ENCODE assay signal across 20 cellular contexts in genomic region chr2:41042343-41042742, GRCh38.
DNase-seq lines count a peak whose midpoint lies in the region; TF ChIP-seq lines count a peak whose summit lies in the region.
"Had no signal": no experiment of that assay in that cellular context is flagged by ENCODE, and none has a peak within 500 bp of the region (broad histone marks: within the 10 kb centered on the region; RNA-seq: fewer than 3 reads in every experiment).

No MANE protein-coding gene starts in this region.

- no peak overlapping the region for H3K4me3 ChIP-seq in foreskin fibroblast (ENCODE audit: low read depth in 1 of 2, low read length in 2 of 2)
- H3K4me3 ChIP-seq: BLaER1, SK-N-MC had no signal

- TF ChIP-seq CTCF in foreskin fibroblast (IDR thresholded peaks at IDR 0.05; ENCODE audit: low read depth, low read length) = no peak

- DNase-seq in ELR (ENCODE audit: low read depth) = peak; percentile 39
- DNase-seq in HS-5 (ENCODE audit: low read depth) = peak; percentile 8
- peak; percentile 65 for DNase-seq in amniotic epithelial cell (ENCODE audit: low read depth)
- peak; percentile 4 for DNase-seq in iris pigment epithelial cell (ENCODE audit: low read depth)
- DNase-seq in activated CD4-positive, CD25-positive, alpha-beta regulatory T cell treated with anti-CD3 and anti-CD28 coated beads, Interleukin-2, amount 50 U/mL, for 72 hours = no peak
- no peak for DNase-seq in NCI-H2081 (lab: John Stamatoyannopoulos, UW)
- no peak for DNase-seq in foreskin fibroblast
- DNase-seq: CD4-positive, CD25-positive, alpha-beta regulatory T cell; H7; MV-4-11; NCI-H1105 treated with DMSO at 0.1 percent for 48 hours; NCI-H146; NCI-H1930; NCI-H2227 treated with DMSO at 0.1 percent for 48 hours; NCI-H510A; NCI-H69; SIG-M5; SW 1271 had no signal

Comparison
In these comparisons a context has a peak if more than half of its experiments do, and no peak if none do; other contexts are left out.
1. DNase-seq: peak in ELR (single experiment), HS-5 (single experiment), amniotic epithelial cell (single experiment) and iris pigment epithelial cell (single experiment); none in activated CD4-positive, CD25-positive, alpha-beta regulatory T cell treated with anti-CD3 and anti-CD28 coated beads, Interleukin-2, amount 50 U/mL, for 72 hours (single experiment), NCI-H2081 (0 of 2) and foreskin fibroblast (0 of 2).